1 cellular context compared by ENCODE assay signal in the genomic region with DNA sequence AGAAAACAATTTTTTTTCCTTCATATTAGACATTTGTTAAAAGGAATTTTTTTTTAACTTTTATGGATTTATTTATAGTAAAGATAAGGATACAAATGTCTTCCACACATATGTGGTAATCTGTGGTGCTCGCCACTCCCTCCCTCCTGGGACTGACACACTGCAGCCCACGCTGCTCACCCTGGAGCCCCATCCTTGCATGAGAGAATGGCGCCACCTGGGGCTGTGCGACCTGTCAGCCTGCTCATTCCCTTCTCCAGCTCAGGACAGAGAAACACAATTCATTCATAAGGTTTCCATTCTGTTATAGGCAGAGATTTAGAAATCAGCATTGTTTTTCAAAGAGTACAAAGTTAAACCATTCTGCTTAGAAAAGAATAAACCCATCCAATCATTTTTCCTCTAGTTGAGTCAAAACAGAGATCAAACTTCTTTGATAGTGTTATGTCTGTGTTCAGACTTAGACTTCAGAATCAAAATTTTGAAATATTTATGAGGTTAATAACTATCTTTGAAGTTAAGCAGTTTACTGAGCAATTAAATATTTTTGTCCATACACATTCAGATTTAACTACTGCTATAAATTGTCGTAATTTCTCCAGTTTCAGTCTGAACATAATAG.
TF ChIP-seq lines count a peak whose summit lies in the region.

No MANE protein-coding gene starts in this region.

TF ChIP-seq in HepG2, 621 proteins besides CTCF, POLR2A, EP300 and RAD21 (continued from another document and continues in another):
- TF ChIP-seq RXRA (CRISPR knock-in tag; IDR thresholded peaks at IDR 0.05) (no peak; the same call in 1 of the 2 replicates), ZNF547 (CRISPR knock-in tag; IDR thresholded peaks at IDR 0.05) (no peak), DMAP1 (CRISPR knock-in tag; IDR thresholded peaks at IDR 0.05) (no peak), AGO2 (optimal IDR thresholded peaks at IDR 0.05; ENCODE audit: low read depth, low read length) (no peak), SRSF4 (IDR thresholded peaks at IDR 0.05; ENCODE audit: low read depth, low read length, poor library complexity, severe bottlenecking) (no peak), CBX1 (IDR thresholded peaks at IDR 0.05; ENCODE audit: low read depth) (no peak), ZNF792 (CRISPR knock-in tag; IDR thresholded peaks at IDR 0.05) (no peak), RBFOX2 (IDR thresholded peaks at IDR 0.05; ENCODE audit: low read depth, low read length) (no peak), HMG20A (CRISPR knock-in tag; IDR thresholded peaks at IDR 0.05; ENCODE audit: borderline replicate concordance) (no peak), ZNF543 (CRISPR knock-in tag; IDR thresholded peaks at IDR 0.05) (no peak), RFX1 (IDR thresholded peaks at IDR 0.05) (no peak), HOXA7 (CRISPR knock-in tag; IDR thresholded peaks at IDR 0.05) (no peak), TFDP1 (CRISPR knock-in tag; IDR thresholded peaks at IDR 0.05; ENCODE audit: borderline replicate concordance) (no peak; the same call in 1 of the 2 replicates), DPF2 (CRISPR knock-in tag; IDR thresholded peaks at IDR 0.05; ENCODE audit: borderline replicate concordance, low read depth) (no peak), ATF1 (CRISPR knock-in tag; IDR thresholded peaks at IDR 0.05) (no peak), NPAS2 (CRISPR knock-in tag; IDR thresholded peaks at IDR 0.05; ENCODE audit: borderline replicate concordance) (no peak), ZBTB38 (CRISPR knock-in tag; IDR thresholded peaks at IDR 0.05) (peak; percentile 79), TCF12 (IDR thresholded peaks at IDR 0.05) (no peak), TCF12 (CRISPR knock-in tag; IDR thresholded peaks at IDR 0.05) (no peak), NFIC (IDR thresholded peaks at IDR 0.05; ENCODE audit: low read length) (no peak), ELF3 (CRISPR knock-in tag; IDR thresholded peaks at IDR 0.05) (no peak), TEAD2 (CRISPR knock-in tag; IDR thresholded peaks at IDR 0.05) (no peak), RAD51 (IDR thresholded peaks at IDR 0.05; ENCODE audit: borderline replicate concordance) (no peak), REL (CRISPR knock-in tag; conservative IDR thresholded peaks at IDR 0.05) (no peak), MXD4 (CRISPR knock-in tag; IDR thresholded peaks at IDR 0.05) (peak; percentile 76; the same call in 1 of the 2 replicates), IRF2 (CRISPR knock-in tag; IDR thresholded peaks at IDR 0.05) (peak; percentile 53; the same call in 1 of the 2 replicates), RELA (CRISPR knock-in tag; IDR thresholded peaks at IDR 0.05) (0 out of 2 replicates have a peak, but pooled peaks have one; percentile 30), SRY (CRISPR knock-in tag; IDR thresholded peaks at IDR 0.05) (no peak), ZNF362 (CRISPR knock-in tag; IDR thresholded peaks at IDR 0.05; ENCODE audit: borderline replicate concordance) (no peak), ZKSCAN5 (CRISPR knock-in tag; IDR thresholded peaks at IDR 0.05) (no peak), MXI1 (IDR thresholded peaks at IDR 0.05; ENCODE audit: borderline replicate concordance, low read depth, low read length) (0 out of 3 replicates have a peak, but pooled peaks have one; percentile 45), NR2F2 (IDR thresholded peaks at IDR 0.05; ENCODE audit: borderline replicate concordance, low read depth) (no peak), ARHGAP35 (CRISPR knock-in tag; IDR thresholded peaks at IDR 0.05; ENCODE audit: borderline replicate concordance) (no peak), ZNF720 (CRISPR knock-in tag; IDR thresholded peaks at IDR 0.05) (no peak), MAZ (IDR thresholded peaks at IDR 0.05; ENCODE audit: borderline replicate concordance, low read depth, low read length) (peak; percentile 82), MAZ (CRISPR knock-in tag; IDR thresholded peaks at IDR 0.05; ENCODE audit: low read depth) (peak; percentile 77), SYNCRIP (IDR thresholded peaks at IDR 0.05; ENCODE audit: insufficient read depth, low read depth, low read length) (no peak), ZNF570 (CRISPR knock-in tag; IDR thresholded peaks at IDR 0.05; ENCODE audit: borderline replicate concordance) (no peak), HNRNPK (IDR thresholded peaks at IDR 0.05; ENCODE audit: low read depth, low read length, poor library complexity, severe bottlenecking) (no peak), MBNL3 (CRISPR knock-in tag; conservative IDR thresholded peaks at IDR 0.05) (no peak), ZNF143 (CRISPR knock-in tag; IDR thresholded peaks at IDR 0.05) (no peak), ZNF510 (CRISPR knock-in tag; IDR thresholded peaks at IDR 0.05; ENCODE audit: low read depth) (no peak), MLLT10 (CRISPR knock-in tag; IDR thresholded peaks at IDR 0.05) (no peak), AHR (CRISPR knock-in tag; IDR thresholded peaks at IDR 0.05) (no peak), JARID2 (CRISPR knock-in tag; IDR thresholded peaks at IDR 0.05; ENCODE audit: insufficient replicate concordance) (no peak), BRF2 (CRISPR knock-in tag; IDR thresholded peaks at IDR 0.05) (no peak), NFIB (CRISPR knock-in tag; IDR thresholded peaks at IDR 0.05; ENCODE audit: borderline replicate concordance) (no peak), ATF5 (CRISPR knock-in tag; IDR thresholded peaks at IDR 0.05; ENCODE audit: low read depth) (no peak)
- TF ChIP-seq, protein P1, sequence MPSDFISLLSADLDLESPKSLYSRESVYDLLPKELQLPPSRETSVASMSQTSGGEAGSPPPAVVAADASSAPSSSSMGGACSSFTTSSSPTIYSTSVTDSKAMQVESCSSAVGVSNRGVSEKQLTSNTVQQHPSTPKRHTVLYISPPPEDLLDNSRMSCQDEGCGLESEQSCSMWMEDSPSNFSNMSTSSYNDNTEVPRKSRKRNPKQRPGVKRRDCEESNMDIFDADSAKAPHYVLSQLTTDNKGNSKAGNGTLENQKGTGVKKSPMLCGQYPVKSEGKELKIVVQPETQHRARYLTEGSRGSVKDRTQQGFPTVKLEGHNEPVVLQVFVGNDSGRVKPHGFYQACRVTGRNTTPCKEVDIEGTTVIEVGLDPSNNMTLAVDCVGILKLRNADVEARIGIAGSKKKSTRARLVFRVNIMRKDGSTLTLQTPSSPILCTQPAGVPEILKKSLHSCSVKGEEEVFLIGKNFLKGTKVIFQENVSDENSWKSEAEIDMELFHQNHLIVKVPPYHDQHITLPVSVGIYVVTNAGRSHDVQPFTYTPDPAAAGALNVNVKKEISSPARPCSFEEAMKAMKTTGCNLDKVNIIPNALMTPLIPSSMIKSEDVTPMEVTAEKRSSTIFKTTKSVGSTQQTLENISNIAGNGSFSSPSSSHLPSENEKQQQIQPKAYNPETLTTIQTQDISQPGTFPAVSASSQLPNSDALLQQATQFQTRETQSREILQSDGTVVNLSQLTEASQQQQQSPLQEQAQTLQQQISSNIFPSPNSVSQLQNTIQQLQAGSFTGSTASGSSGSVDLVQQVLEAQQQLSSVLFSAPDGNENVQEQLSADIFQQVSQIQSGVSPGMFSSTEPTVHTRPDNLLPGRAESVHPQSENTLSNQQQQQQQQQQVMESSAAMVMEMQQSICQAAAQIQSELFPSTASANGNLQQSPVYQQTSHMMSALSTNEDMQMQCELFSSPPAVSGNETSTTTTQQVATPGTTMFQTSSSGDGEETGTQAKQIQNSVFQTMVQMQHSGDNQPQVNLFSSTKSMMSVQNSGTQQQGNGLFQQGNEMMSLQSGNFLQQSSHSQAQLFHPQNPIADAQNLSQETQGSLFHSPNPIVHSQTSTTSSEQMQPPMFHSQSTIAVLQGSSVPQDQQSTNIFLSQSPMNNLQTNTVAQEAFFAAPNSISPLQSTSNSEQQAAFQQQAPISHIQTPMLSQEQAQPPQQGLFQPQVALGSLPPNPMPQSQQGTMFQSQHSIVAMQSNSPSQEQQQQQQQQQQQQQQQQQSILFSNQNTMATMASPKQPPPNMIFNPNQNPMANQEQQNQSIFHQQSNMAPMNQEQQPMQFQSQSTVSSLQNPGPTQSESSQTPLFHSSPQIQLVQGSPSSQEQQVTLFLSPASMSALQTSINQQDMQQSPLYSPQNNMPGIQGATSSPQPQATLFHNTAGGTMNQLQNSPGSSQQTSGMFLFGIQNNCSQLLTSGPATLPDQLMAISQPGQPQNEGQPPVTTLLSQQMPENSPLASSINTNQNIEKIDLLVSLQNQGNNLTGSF (CRISPR knock-in tag; IDR thresholded peaks at IDR 0.05): no peak
- TF ChIP-seq, protein P2, sequence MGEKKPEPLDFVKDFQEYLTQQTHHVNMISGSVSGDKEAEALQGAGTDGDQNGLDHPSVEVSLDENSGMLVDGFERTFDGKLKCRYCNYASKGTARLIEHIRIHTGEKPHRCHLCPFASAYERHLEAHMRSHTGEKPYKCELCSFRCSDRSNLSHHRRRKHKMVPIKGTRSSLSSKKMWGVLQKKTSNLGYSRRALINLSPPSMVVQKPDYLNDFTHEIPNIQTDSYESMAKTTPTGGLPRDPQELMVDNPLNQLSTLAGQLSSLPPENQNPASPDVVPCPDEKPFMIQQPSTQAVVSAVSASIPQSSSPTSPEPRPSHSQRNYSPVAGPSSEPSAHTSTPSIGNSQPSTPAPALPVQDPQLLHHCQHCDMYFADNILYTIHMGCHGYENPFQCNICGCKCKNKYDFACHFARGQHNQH (CRISPR knock-in tag; IDR thresholded peaks at IDR 0.05): no peak
- TF ChIP-seq, protein P3, sequence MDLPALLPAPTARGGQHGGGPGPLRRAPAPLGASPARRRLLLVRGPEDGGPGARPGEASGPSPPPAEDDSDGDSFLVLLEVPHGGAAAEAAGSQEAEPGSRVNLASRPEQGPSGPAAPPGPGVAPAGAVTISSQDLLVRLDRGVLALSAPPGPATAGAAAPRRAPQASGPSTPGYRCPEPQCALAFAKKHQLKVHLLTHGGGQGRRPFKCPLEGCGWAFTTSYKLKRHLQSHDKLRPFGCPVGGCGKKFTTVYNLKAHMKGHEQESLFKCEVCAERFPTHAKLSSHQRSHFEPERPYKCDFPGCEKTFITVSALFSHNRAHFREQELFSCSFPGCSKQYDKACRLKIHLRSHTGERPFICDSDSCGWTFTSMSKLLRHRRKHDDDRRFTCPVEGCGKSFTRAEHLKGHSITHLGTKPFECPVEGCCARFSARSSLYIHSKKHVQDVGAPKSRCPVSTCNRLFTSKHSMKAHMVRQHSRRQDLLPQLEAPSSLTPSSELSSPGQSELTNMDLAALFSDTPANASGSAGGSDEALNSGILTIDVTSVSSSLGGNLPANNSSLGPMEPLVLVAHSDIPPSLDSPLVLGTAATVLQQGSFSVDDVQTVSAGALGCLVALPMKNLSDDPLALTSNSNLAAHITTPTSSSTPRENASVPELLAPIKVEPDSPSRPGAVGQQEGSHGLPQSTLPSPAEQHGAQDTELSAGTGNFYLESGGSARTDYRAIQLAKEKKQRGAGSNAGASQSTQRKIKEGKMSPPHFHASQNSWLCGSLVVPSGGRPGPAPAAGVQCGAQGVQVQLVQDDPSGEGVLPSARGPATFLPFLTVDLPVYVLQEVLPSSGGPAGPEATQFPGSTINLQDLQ (CRISPR knock-in tag; IDR thresholded peaks at IDR 0.05): no peak
- TF ChIP-seq, protein P4, sequence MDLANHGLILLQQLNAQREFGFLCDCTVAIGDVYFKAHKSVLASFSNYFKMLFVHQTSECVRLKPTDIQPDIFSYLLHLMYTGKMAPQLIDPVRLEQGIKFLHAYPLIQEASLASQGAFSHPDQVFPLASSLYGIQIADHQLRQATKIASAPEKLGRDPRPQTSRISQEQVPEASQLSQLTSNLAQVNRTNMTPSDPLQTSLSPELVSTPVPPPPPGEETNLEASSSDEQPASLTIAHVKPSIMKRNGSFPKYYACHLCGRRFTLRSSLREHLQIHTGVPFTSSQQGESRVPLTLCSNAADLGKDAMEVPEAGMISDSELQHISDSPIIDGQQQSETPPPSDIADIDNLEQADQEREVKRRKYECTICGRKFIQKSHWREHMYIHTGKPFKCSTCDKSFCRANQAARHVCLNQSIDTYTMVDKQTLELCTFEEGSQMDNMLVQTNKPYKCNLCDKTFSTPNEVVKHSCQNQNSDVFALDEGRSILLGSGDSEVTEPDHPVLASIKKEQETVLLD (CRISPR knock-in tag; IDR thresholded peaks at IDR 0.05; ENCODE audit: low read depth): no peak
- TF ChIP-seq, protein P5, sequence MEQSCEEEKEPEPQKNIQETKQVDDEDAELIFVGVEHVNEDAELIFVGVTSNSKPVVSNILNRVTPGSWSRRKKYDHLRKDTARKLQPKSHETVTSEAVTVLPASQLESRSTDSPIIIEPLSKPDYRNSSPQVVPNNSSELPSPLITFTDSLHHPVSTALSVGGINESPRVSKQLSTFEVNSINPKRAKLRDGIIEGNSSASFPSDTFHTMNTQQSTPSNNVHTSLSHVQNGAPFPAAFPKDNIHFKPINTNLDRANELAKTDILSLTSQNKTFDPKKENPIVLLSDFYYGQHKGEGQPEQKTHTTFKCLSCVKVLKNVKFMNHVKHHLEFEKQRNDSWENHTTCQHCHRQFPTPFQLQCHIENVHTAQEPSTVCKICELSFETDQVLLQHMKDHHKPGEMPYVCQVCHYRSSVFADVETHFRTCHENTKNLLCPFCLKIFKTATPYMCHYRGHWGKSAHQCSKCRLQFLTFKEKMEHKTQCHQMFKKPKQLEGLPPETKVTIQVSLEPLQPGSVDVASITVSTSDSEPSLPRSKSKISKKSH (CRISPR knock-in tag; IDR thresholded peaks at IDR 0.05; ENCODE audit: borderline replicate concordance): no peak
